In the genomic region with DNA sequence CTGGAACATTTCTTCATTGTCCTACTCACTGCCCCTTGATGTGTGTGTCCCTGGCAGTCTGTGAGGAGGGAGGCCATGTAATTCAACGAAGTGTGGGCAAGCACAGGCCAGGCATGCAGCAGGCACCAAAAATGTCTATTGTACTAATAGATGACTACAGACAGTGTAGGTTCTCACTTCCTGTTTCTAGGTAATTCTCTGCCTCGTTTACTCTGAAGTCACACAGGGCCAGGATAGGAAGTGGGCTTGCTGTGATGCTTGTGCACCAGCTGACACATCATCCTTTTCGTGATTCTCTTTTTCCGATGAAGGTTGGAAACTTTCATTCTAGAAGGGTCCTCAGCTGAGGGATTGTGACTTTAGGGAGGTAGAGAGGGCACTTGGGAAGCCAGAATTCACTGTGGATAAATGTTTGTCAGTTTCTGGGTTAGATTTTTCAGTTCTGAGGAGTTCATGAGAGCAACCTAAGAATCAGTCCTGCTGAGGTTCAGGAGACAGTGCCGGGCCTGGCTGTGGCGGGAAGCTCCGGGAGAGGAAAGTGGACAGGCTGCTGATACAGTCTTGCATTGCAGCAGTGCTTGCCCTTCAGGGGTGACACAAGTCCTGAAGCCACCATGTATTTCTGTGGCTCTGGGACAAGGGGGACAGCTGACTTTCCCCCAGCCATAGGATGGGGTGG, we compare ENCODE assay signal across 7 cellular contexts. TPM values are rescaled to one million over a fixed set of nuclear protein-coding genes. Genes with fewer than 3 reads are reported as not detected.
DNase-seq lines count a peak whose midpoint lies in the region; ATAC-seq lines count a peak whose summit lies in the region.

No MANE protein-coding gene starts in this region.

- H3K36me3 Mint-ChIP-seq in activated CD4-positive, alpha-beta T cell treated with anti-CD3 and anti-CD28 coated beads for 36 hours (ENCODE audit: low read depth), result peaks cover 5% of the 10 kb centered on the region
- peaks cover 0 to 10% (median 0%) of the 10 kb centered on the region in 5 donors for H3K36me3 Mint-ChIP-seq in naive thymus-derived CD4-positive, alpha-beta T cell

- intact Hi-C loops in activated CD4-positive, alpha-beta T cell treated with anti-CD3 and anti-CD28 coated beads for 36 hours (cut with DNase I, micrococcal nuclease), result loop anchor here (1.0 to 2.0 kb wide), 6 partner anchors 16 to 129 kb away; a partner anchor contains a TSS
- intact Hi-C loops in naive thymus-derived CD4-positive, alpha-beta T cell (cut with micrococcal nuclease), result loop anchor here (1.0 to 5.0 kb wide), 7 partner anchors 78 to 424 kb away; a partner anchor contains a TSS

- DNase-seq in activated CD4-positive, alpha-beta T cell treated with anti-CD3 and anti-CD28 coated beads for 36 hours, result peak; percentile 76
- peak in 8 of 9 donors; percentile 55 to 77 (median 68) for DNase-seq in naive thymus-derived CD4-positive, alpha-beta T cell
- DNase-seq in OCI-M2 (lab: John Stamatoyannopoulos, UW; ENCODE audit: unreplicated experiment) (no peak), foreskin melanocyte (no peak), NCI-H187 (lab: John Stamatoyannopoulos, UW) (no peak)

- H3K4me3 ChIP-seq in naive thymus-derived CD4-positive, alpha-beta T cell (ENCODE audit: low read length), result peak overlapping the region; percentile 25

- peak overlapping the region; percentile 60 for H3K27ac ChIP-seq in naive thymus-derived CD4-positive, alpha-beta T cell (ENCODE audit: low read depth, low read length)

- no peaks in the 10 kb centered on the region for H3K9me3 ChIP-seq in naive thymus-derived CD4-positive, alpha-beta T cell (ENCODE audit: control insufficient read depth in 2 of 3, low read length in 3 of 3)

- H3K27me3 ChIP-seq in naive thymus-derived CD4-positive, alpha-beta T cell (ENCODE audit: control insufficient read depth in 2 of 2, insufficient read depth in 2 of 2, low read length in 2 of 2), result no peaks in the 10 kb centered on the region

- CTCF ChIA-PET in activated CD4-positive, alpha-beta T cell treated with anti-CD3 and anti-CD28 coated beads for 36 hours (lab: Charles Lee), result interaction anchor here (0.6 to 1.8 kb wide), 5 partner anchors 16 to 1237 kb away, joined by 3 to 7 read pairs (median 3); a partner anchor contains a TSS
- CTCF ChIA-PET in naive thymus-derived CD4-positive, alpha-beta T cell (lab: Charles Lee), result interaction anchor here (1.3 to 1.4 kb wide), 2 partner anchors 78 to 129 kb away, joined by 3 to 6 read pairs; a partner anchor contains a TSS

- H3K4me1 ChIP-seq in naive thymus-derived CD4-positive, alpha-beta T cell (ENCODE audit: control insufficient read depth in 2 of 2, insufficient read depth in 2 of 2, low read length in 2 of 2), result peaks cover 28 to 35% of the 10 kb centered on the region in 2 donors

- peak overlapping the region; percentile 49 for H3K4me3 Mint-ChIP-seq in activated CD4-positive, alpha-beta T cell treated with anti-CD3 and anti-CD28 coated beads for 36 hours
- peak overlapping the region; percentile 72 to 86 (median 80) for H3K4me3 Mint-ChIP-seq in naive thymus-derived CD4-positive, alpha-beta T cell

- peak overlapping the region; percentile 98 for H3K27ac Mint-ChIP-seq in activated CD4-positive, alpha-beta T cell treated with anti-CD3 and anti-CD28 coated beads for 36 hours
- H3K27ac Mint-ChIP-seq in naive thymus-derived CD4-positive, alpha-beta T cell, result peak overlapping the region; percentile 87 to 96 (median 94)

- POLR2A ChIA-PET in activated CD4-positive, alpha-beta T cell treated with anti-CD3 and anti-CD28 coated beads for 36 hours (lab: Charles Lee), result interaction anchor here (0.6 to 0.8 kb wide), 2 partner anchors 16 to 1227 kb away, joined by 3 to 4 read pairs; no protein-coding TSS in a partner anchor
- POLR2A ChIA-PET in naive thymus-derived CD4-positive, alpha-beta T cell (lab: Charles Lee), result interaction anchor here (0.6 to 2.5 kb wide), 5 partner anchors 11 to 116 kb away, joined by 3 to 8 read pairs (median 3); no protein-coding TSS in a partner anchor

- H3K9me3 Mint-ChIP-seq in activated CD4-positive, alpha-beta T cell treated with anti-CD3 and anti-CD28 coated beads for 36 hours (ENCODE audit: low read depth), result no peaks in the 10 kb centered on the region
- no peaks in the 10 kb centered on the region for H3K9me3 Mint-ChIP-seq in naive thymus-derived CD4-positive, alpha-beta T cell

- no peaks in the 10 kb centered on the region for H3K27me3 Mint-ChIP-seq in activated CD4-positive, alpha-beta T cell treated with anti-CD3 and anti-CD28 coated beads for 36 hours
- peaks cover 0 to 8% (median 0%) of the 10 kb centered on the region in 5 donors for H3K27me3 Mint-ChIP-seq in naive thymus-derived CD4-positive, alpha-beta T cell

- no peaks in the 10 kb centered on the region for H3K36me3 ChIP-seq in naive thymus-derived CD4-positive, alpha-beta T cell (ENCODE audit: control insufficient read depth in 2 of 3, insufficient read depth in 3 of 3, low read length in 3 of 3)

- ATAC-seq in GM19438 (IDR thresholded peaks at IDR 0.05; ENCODE audit: low read depth, unreplicated experiment) (peak; percentile 86), HG03280 (IDR thresholded peaks at IDR 0.05; ENCODE audit: unreplicated experiment) (peak; percentile 84)
- peak; percentile 94 for ATAC-seq in activated CD4-positive, alpha-beta T cell treated with anti-CD3 and anti-CD28 coated beads for 36 hours
- peak; percentile 89 for ATAC-seq in naive thymus-derived CD4-positive, alpha-beta T cell

- peaks cover 41% of the 10 kb centered on the region for H3K4me1 Mint-ChIP-seq in activated CD4-positive, alpha-beta T cell treated with anti-CD3 and anti-CD28 coated beads for 36 hours
- peaks cover 26 to 66% (median 47%) of the 10 kb centered on the region in 7 donors for H3K4me1 Mint-ChIP-seq in naive thymus-derived CD4-positive, alpha-beta T cell

RNA-seq across cellular contexts. Expression of a gene that starts 4.3 kb away (rescaled TPM):
- total RNA-seq in activated CD4-positive, alpha-beta T cell treated with anti-CD3 and anti-CD28 coated beads for 36 hours, result 10 to 100 TPM; 37.7 to 44.8 TPM
- 100 to 1,000 TPM in 1 of 5 experiments, 10 to 100 TPM in 1, 1 to 10 TPM in 3; 1.4 to 125 (median 5.9) TPM for total RNA-seq in naive thymus-derived CD4-positive, alpha-beta T cell
- 1 to 10 TPM in 1 of 2 donors, under 1 TPM in 1; 0.94 to 2.2 TPM for polyA plus RNA-seq in naive thymus-derived CD4-positive, alpha-beta T cell

Comparison
In these comparisons a context has a peak if more than half of its experiments do, and no peak if none do; other contexts are left out.
1. DNase-seq: peak in activated CD4-positive, alpha-beta T cell treated with anti-CD3 and anti-CD28 coated beads for 36 hours (single experiment) and naive thymus-derived CD4-positive, alpha-beta T cell (8 of 9); none in OCI-M2 (single experiment), foreskin melanocyte (single experiment) and NCI-H187 (0 of 2).
2. Peak in every context shown above with its lines, with median percentiles within 50 percentile points of each other: ATAC-seq.